1 cellular context compared by ENCODE assay signal in the genomic region with DNA sequence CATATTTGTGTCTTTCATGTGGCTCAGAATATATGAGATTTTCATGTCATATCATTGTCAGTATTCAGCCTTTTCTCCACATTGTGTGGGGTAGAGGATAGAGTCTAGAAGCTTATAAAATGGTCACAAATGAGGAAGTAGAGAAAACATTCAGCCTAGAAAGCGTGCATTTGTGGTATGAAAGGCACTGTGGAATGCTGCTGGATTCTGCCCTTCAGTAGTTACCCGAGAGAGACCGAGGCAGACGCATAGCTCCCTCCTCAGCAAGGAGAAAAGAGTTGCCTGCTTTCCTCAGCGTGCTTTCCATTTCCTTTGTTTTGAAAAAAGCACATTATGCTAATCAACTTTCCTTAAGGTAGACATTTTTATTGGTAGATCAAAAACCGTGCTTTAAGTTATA.
TF ChIP-seq lines count a peak whose summit lies in the region.

No MANE protein-coding gene starts in this region.

TF ChIP-seq in GM23338, 12 proteins besides CTCF, POLR2A, EP300 and RAD21 (continued from another document):
- TF ChIP-seq, protein P1, sequence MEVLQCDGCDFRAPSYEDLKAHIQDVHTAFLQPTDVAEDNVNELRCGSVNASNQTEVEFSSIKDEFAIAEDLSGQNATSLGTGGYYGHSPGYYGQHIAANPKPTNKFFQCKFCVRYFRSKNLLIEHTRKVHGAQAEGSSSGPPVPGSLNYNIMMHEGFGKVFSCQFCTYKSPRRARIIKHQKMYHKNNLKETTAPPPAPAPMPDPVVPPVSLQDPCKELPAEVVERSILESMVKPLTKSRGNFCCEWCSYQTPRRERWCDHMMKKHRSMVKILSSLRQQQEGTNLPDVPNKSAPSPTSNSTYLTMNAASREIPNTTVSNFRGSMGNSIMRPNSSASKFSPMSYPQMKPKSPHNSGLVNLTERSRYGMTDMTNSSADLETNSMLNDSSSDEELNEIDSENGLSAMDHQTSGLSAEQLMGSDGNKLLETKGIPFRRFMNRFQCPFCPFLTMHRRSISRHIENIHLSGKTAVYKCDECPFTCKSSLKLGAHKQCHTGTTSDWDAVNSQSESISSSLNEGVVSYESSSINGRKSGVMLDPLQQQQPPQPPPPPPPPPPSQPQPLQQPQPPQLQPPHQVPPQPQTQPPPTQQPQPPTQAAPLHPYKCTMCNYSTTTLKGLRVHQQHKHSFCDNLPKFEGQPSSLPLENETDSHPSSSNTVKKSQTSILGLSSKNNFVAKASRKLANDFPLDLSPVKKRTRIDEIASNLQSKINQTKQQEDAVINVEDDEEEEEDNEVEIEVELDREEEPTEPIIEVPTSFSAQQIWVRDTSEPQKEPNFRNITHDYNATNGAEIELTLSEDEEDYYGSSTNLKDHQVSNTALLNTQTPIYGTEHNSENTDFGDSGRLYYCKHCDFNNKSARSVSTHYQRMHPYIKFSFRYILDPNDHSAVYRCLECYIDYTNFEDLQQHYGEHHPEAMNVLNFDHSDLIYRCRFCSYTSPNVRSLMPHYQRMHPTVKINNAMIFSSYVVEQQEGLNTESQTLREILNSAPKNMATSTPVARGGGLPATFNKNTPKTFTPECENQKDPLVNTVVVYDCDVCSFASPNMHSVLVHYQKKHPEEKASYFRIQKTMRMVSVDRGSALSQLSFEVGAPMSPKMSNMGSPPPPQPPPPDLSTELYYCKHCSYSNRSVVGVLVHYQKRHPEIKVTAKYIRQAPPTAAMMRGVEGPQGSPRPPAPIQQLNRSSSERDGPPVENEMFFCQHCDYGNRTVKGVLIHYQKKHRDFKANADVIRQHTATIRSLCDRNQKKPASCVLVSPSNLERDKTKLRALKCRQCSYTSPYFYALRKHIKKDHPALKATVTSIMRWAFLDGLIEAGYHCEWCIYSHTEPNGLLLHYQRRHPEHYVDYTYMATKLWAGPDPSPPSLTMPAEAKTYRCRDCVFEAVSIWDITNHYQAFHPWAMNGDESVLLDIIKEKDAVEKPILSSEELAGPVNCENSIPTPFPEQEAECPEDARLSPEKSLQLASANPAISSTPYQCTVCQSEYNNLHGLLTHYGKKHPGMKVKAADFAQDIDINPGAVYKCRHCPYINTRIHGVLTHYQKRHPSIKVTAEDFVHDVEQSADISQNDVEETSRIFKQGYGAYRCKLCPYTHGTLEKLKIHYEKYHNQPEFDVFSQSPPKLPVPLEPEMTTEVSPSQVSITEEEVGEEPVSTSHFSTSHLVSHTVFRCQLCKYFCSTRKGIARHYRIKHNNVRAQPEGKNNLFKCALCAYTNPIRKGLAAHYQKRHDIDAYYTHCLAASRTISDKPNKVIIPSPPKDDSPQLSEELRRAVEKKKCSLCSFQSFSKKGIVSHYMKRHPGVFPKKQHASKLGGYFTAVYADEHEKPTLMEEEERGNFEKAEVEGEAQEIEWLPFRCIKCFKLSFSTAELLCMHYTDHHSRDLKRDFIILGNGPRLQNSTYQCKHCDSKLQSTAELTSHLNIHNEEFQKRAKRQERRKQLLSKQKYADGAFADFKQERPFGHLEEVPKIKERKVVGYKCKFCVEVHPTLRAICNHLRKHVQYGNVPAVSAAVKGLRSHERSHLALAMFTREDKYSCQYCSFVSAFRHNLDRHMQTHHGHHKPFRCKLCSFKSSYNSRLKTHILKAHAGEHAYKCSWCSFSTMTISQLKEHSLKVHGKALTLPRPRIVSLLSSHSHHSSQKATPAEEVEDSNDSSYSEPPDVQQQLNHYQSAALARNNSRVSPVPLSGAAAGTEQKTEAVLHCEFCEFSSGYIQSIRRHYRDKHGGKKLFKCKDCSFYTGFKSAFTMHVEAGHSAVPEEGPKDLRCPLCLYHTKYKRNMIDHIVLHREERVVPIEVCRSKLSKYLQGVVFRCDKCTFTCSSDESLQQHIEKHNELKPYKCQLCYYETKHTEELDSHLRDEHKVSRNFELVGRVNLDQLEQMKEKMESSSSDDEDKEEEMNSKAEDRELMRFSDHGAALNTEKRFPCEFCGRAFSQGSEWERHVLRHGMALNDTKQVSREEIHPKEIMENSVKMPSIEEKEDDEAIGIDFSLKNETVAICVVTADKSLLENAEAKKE (CRISPR knock-in tag; IDR thresholded peaks at IDR 0.05), result no peak
- TF ChIP-seq EZH2 (IDR thresholded peaks at IDR 0.05; ENCODE audit: low read depth, unreplicated experiment) (no peak), CREB1 (CRISPR knock-in tag; IDR thresholded peaks at IDR 0.05; ENCODE audit: low read depth) (no peak), NANOG (IDR thresholded peaks at IDR 0.05; ENCODE audit: borderline replicate concordance) (no peak), ZNF331 (CRISPR knock-in tag; IDR thresholded peaks at IDR 0.05; ENCODE audit: low read depth) (no peak), POLR2AphosphoS5 (IDR thresholded peaks at IDR 0.05; ENCODE audit: low read depth) (no peak), JUNB (IDR thresholded peaks at IDR 0.05; ENCODE audit: unreplicated experiment) (no peak), EZH2phosphoT487 (IDR thresholded peaks at IDR 0.05; ENCODE audit: unreplicated experiment) (no peak), ETS1 (IDR thresholded peaks at IDR 0.05) (no peak)
- TF ChIP-seq, protein P2, sequence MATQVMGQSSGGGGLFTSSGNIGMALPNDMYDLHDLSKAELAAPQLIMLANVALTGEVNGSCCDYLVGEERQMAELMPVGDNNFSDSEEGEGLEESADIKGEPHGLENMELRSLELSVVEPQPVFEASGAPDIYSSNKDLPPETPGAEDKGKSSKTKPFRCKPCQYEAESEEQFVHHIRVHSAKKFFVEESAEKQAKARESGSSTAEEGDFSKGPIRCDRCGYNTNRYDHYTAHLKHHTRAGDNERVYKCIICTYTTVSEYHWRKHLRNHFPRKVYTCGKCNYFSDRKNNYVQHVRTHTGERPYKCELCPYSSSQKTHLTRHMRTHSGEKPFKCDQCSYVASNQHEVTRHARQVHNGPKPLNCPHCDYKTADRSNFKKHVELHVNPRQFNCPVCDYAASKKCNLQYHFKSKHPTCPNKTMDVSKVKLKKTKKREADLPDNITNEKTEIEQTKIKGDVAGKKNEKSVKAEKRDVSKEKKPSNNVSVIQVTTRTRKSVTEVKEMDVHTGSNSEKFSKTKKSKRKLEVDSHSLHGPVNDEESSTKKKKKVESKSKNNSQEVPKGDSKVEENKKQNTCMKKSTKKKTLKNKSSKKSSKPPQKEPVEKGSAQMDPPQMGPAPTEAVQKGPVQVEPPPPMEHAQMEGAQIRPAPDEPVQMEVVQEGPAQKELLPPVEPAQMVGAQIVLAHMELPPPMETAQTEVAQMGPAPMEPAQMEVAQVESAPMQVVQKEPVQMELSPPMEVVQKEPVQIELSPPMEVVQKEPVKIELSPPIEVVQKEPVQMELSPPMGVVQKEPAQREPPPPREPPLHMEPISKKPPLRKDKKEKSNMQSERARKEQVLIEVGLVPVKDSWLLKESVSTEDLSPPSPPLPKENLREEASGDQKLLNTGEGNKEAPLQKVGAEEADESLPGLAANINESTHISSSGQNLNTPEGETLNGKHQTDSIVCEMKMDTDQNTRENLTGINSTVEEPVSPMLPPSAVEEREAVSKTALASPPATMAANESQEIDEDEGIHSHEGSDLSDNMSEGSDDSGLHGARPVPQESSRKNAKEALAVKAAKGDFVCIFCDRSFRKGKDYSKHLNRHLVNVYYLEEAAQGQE (IDR thresholded peaks at IDR 0.05; ENCODE audit: unreplicated experiment), result no peak
